Comparison of ENCODE assay signal across 25 cellular contexts in the genomic region with DNA sequence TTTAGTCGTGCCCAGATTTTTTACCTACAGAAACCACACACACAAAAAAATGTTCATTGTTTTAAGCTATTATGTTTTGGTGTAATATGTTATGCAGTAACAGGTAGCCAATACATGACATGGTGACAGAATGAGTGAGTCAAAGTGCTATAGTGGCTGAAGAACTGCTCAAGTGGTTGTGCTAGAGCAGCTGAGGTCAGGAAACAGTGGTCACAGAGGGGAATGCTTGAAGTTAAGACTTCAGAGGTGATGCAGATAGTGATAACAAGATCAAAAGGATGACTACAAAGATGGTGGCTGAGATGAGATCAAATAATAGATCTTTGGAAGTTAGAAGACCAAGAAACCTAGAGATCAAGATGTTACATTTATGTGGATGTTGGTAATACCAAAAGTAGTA.
DNase-seq lines count a peak whose midpoint lies in the region; ATAC-seq, FAIRE-seq and TF ChIP-seq lines count a peak whose summit lies in the region.
"Had no signal": no experiment of that assay in that cellular context is flagged by ENCODE, and none has a peak within 500 bp of the region (broad histone marks: within the 10 kb centered on the region; RNA-seq: fewer than 3 reads in every experiment).

No MANE protein-coding gene starts in this region.

- CTCF ChIA-PET in HEK293T (lab: Yijun Ruan, JAX): no interaction called here

- no peak overlapping the region for H3K4me3 Mint-ChIP-seq in naive thymus-derived CD8-positive, alpha-beta T cell
- H3K4me3 Mint-ChIP-seq: CD14-positive monocyte; CD4-positive, alpha-beta memory T cell; CD4-positive, CD25-positive, alpha-beta regulatory T cell; CD8-positive, alpha-beta memory T cell had no signal

- H3K9me3 Mint-ChIP-seq in naive thymus-derived CD8-positive, alpha-beta T cell: peaks cover 0 to 9% (median 0%) of the 10 kb centered on the region in 9 donors

- no peak for ATAC-seq in naive thymus-derived CD8-positive, alpha-beta T cell
- ATAC-seq: GM12878 had no signal

- H3K4me1 Mint-ChIP-seq in naive thymus-derived CD8-positive, alpha-beta T cell: no peaks in the 10 kb centered on the region
- H3K4me1 Mint-ChIP-seq: CD14-positive monocyte; CD4-positive, alpha-beta memory T cell; CD4-positive, CD25-positive, alpha-beta regulatory T cell; CD8-positive, alpha-beta memory T cell had no signal

- no peaks in the 10 kb centered on the region for H3K36me3 ChIP-seq in bronchial epithelial cell (ENCODE audit: control insufficient read depth, insufficient read depth, low read length)
- H3K36me3 ChIP-seq: BE2C, BLaER1 had no signal

- no peaks in the 10 kb centered on the region for H3K27me3 ChIP-seq in bronchial epithelial cell (ENCODE audit: control insufficient read depth, insufficient read depth, low read length)
- H3K27me3 ChIP-seq: BE2C, BLaER1 had no signal

- TF ChIP-seq CTCF in bronchial epithelial cell (IDR thresholded peaks at IDR 0.05; ENCODE audit: insufficient read depth, low read length, severe bottlenecking): no peak

- peak; percentile 60 for DNase-seq in Jurkat, Clone E6-1 (ENCODE audit: low read depth, low spot score)
- DNase-seq in bronchial epithelial cell (ENCODE audit: low read depth) (no peak), HEK293T (ENCODE audit: extremely low spot score) (no peak), cerebellar nuclear complex (lab: John Stamatoyannopoulos, UW) (no peak)
- no peak for DNase-seq in naive thymus-derived CD8-positive, alpha-beta T cell
- DNase-seq: 8988T; ACHN; BE2C; C1 segment of cervical spinal cord; CD4-positive, alpha-beta memory T cell; CD4-positive, CD25-positive, alpha-beta regulatory T cell; CD8-positive, alpha-beta memory T cell; COR-L47; DMS 273 treated with DMSO at 0.1 percent for 48 hours; DMS153; DMS53; DMS79; GF-D8 had no signal

- H3K27me3 Mint-ChIP-seq in naive thymus-derived CD8-positive, alpha-beta T cell: peaks cover 0 to 2% (median 0%) of the 10 kb centered on the region in 5 donors
- H3K27me3 Mint-ChIP-seq: CD4-positive, alpha-beta memory T cell; CD4-positive, CD25-positive, alpha-beta regulatory T cell; CD8-positive, alpha-beta memory T cell had no signal

- no peaks in the 10 kb centered on the region for H3K36me3 Mint-ChIP-seq in naive thymus-derived CD8-positive, alpha-beta T cell
- H3K36me3 Mint-ChIP-seq: CD14-positive monocyte; CD4-positive, alpha-beta memory T cell; CD4-positive, CD25-positive, alpha-beta regulatory T cell; CD8-positive, alpha-beta memory T cell had no signal

- POLR2A ChIA-PET in naive thymus-derived CD8-positive, alpha-beta T cell (lab: Charles Lee): no interaction called here
- POLR2A ChIA-PET in HEK293T (lab: Yijun Ruan, JAX): no interaction called here

- peak; percentile 66 for FAIRE-seq in bronchial epithelial cell (lab: Jason Lieb, UNC)
- FAIRE-seq: A204.1, G401.6, GM12878, GM12892, GM18507 had no signal

- no peak overlapping the region for H3K4me3 ChIP-seq in Jurkat, Clone E6-1 (ENCODE audit: low read length)
- no peak overlapping the region for H3K4me3 ChIP-seq in bronchial epithelial cell (ENCODE audit: low read depth, low read length)
- H3K4me3 ChIP-seq: BLaER1, GM12878 had no signal

- no peak overlapping the region for H3K27ac Mint-ChIP-seq in naive thymus-derived CD8-positive, alpha-beta T cell
- H3K27ac Mint-ChIP-seq: CD14-positive monocyte; CD4-positive, alpha-beta memory T cell; CD4-positive, CD25-positive, alpha-beta regulatory T cell; CD8-positive, alpha-beta memory T cell had no signal

TF ChIP-seq in HEK293T, 16 proteins besides CTCF, POLR2A, EP300 and RAD21:
- TF ChIP-seq FOXK2 (IDR thresholded peaks at IDR 0.05) (no peak), LEF1 (IDR thresholded peaks at IDR 0.05; ENCODE audit: borderline replicate concordance) (no peak), FOXA1 (IDR thresholded peaks at IDR 0.05) (no peak), NFRKB (IDR thresholded peaks at IDR 0.05) (no peak), TARDBP (IDR thresholded peaks at IDR 0.05) (no peak)
TF ChIP-seq in HEK293T: peak in this region for 0.
